In genomic region chr20:24318569-24319352, GRCh38 we compare ENCODE assay signal across 16 cellular contexts.
A peak's percentile ranks its signal among the peaks of the same experiment; 100 is the strongest.
DNase-seq lines count a peak whose midpoint lies in the region; ATAC-seq and TF ChIP-seq lines count a peak whose summit lies in the region.
"Had no signal": no experiment of that assay in that cellular context is flagged by ENCODE, and none has a peak within 500 bp of the region (broad histone marks: within the 10 kb centered on the region; RNA-seq: fewer than 3 reads in every experiment).

No MANE protein-coding gene starts in this region.

- H3K36me3 ChIP-seq in right atrium auricular region (no peaks in the 10 kb centered on the region), left ventricle myocardium inferior (no peaks in the 10 kb centered on the region)
- H3K36me3 ChIP-seq in naive thymus-derived CD4-positive, alpha-beta T cell (ENCODE audit: control insufficient read depth in 2 of 3, insufficient read depth in 3 of 3, low read length in 3 of 3), result no peaks in the 10 kb centered on the region

- no peaks in the 10 kb centered on the region for H3K36me3 Mint-ChIP-seq in T-helper 1 cell treated with Interleukin-12 subunit alpha and Interleukin-12 subunit beta and Interleukin-4 antibody, amounts not matched to agents 30 μg/mL and 1 μg/mL, for 36 hours (ENCODE audit: low read depth)
- no peaks in the 10 kb centered on the region for H3K36me3 Mint-ChIP-seq in activated naive CD8-positive, alpha-beta T cell treated with anti-CD3 and anti-CD28 coated beads, Interleukin-2, amount 50 U/mL, for 24 hours (ENCODE audit: low read depth)
- peaks cover 0 to 3% (median 0%) of the 10 kb centered on the region in 5 donors for H3K36me3 Mint-ChIP-seq in naive thymus-derived CD4-positive, alpha-beta T cell
- H3K36me3 Mint-ChIP-seq: CD4-positive, CD25-positive, alpha-beta regulatory T cell had no signal

- peak overlapping the region; percentile 29 for H3K4me3 Mint-ChIP-seq in T-helper 1 cell treated with Interleukin-12 subunit alpha and Interleukin-12 subunit beta and Interleukin-4 antibody, amounts not matched to agents 30 μg/mL and 1 μg/mL, for 36 hours
- no peak overlapping the region for H3K4me3 Mint-ChIP-seq in activated naive CD8-positive, alpha-beta T cell treated with anti-CD3 and anti-CD28 coated beads, Interleukin-2, amount 50 U/mL, for 24 hours
- peak overlapping the region in 9 of 10 donors; percentile 31 to 75 (median 49) for H3K4me3 Mint-ChIP-seq in naive thymus-derived CD4-positive, alpha-beta T cell

- H3K27ac ChIP-seq in right atrium auricular region (no peak overlapping the region), left ventricle myocardium inferior (replicated peaks) (no peak overlapping the region)
- no peak overlapping the region for H3K27ac ChIP-seq in naive thymus-derived CD4-positive, alpha-beta T cell (ENCODE audit: low read depth, low read length)

- H3K27ac Mint-ChIP-seq in T-helper 1 cell treated with Interleukin-12 subunit alpha and Interleukin-12 subunit beta and Interleukin-4 antibody, amounts not matched to agents 30 μg/mL and 1 μg/mL, for 36 hours, result no peak overlapping the region
- H3K27ac Mint-ChIP-seq in activated naive CD8-positive, alpha-beta T cell treated with anti-CD3 and anti-CD28 coated beads, Interleukin-2, amount 50 U/mL, for 24 hours, result no peak overlapping the region
- H3K27ac Mint-ChIP-seq in naive thymus-derived CD4-positive, alpha-beta T cell, result peak overlapping the region in 8 of 9 donors; percentile 26 to 84 (median 66)

- no peak overlapping the region for H3K4me3 ChIP-seq in right atrium auricular region
- no peak overlapping the region for H3K4me3 ChIP-seq in left ventricle myocardium inferior
- no peak overlapping the region for H3K4me3 ChIP-seq in naive thymus-derived CD4-positive, alpha-beta T cell (ENCODE audit: low read length)

- peak; percentile 20 for ATAC-seq in activated naive CD8-positive, alpha-beta T cell treated with anti-CD3 and anti-CD28 coated beads, Interleukin-2, amount 50 U/mL, for 24 hours
- no peak for ATAC-seq in naive thymus-derived CD4-positive, alpha-beta T cell

- CTCF ChIA-PET in naive thymus-derived CD4-positive, alpha-beta T cell (lab: Charles Lee), result no interaction called here

- intact Hi-C loops in left ventricle myocardium inferior (cut with micrococcal nuclease), result no loop called here
- intact Hi-C loops in naive thymus-derived CD4-positive, alpha-beta T cell (cut with micrococcal nuclease), result loop anchor here in 1 of 2 donors (5.0 kb wide), 1 partner anchor 69 kb away; no protein-coding TSS in a partner anchor

- POLR2A ChIA-PET in naive thymus-derived CD4-positive, alpha-beta T cell (lab: Charles Lee), result no interaction called here

- DNase-seq in T-helper 1 cell (no peak), right atrium auricular region (ENCODE audit: low spot score) (peak; percentile 16), left ventricle myocardium inferior (no peak), DMS 273 (lab: John Stamatoyannopoulos, UW; ENCODE audit: unreplicated experiment) (no peak), NCI-H82 (lab: John Stamatoyannopoulos, UW) (no peak)
- no peak for DNase-seq in activated naive CD8-positive, alpha-beta T cell treated with anti-CD3 and anti-CD28 coated beads, Interleukin-2, amount 50 U/mL, for 24 hours
- DNase-seq in naive thymus-derived CD4-positive, alpha-beta T cell, result no peak
- DNase-seq: Calu3, DMS79, NCI-H1048, NCI-H146, NCI-H2107, NCI-H446, SHP77 treated with DMSO at 0.1 percent for 48 hours had no signal

- H3K4me1 ChIP-seq in right atrium auricular region (no peaks in the 10 kb centered on the region), left ventricle myocardium inferior (no peaks in the 10 kb centered on the region)
- peaks cover 0 to 25% of the 10 kb centered on the region in 2 donors for H3K4me1 ChIP-seq in naive thymus-derived CD4-positive, alpha-beta T cell (ENCODE audit: control insufficient read depth in 2 of 2, insufficient read depth in 2 of 2, low read length in 2 of 2)

- no peaks in the 10 kb centered on the region for H3K27me3 Mint-ChIP-seq in T-helper 1 cell treated with Interleukin-12 subunit alpha and Interleukin-12 subunit beta and Interleukin-4 antibody, amounts not matched to agents 30 μg/mL and 1 μg/mL, for 36 hours (ENCODE audit: low read depth)
- no peaks in the 10 kb centered on the region for H3K27me3 Mint-ChIP-seq in activated naive CD8-positive, alpha-beta T cell treated with anti-CD3 and anti-CD28 coated beads, Interleukin-2, amount 50 U/mL, for 24 hours
- H3K27me3 Mint-ChIP-seq in naive thymus-derived CD4-positive, alpha-beta T cell, result peaks cover 0 to 3% (median 0%) of the 10 kb centered on the region in 5 donors
- H3K27me3 Mint-ChIP-seq: CD4-positive, CD25-positive, alpha-beta regulatory T cell had no signal

- H3K9me3 ChIP-seq in right atrium auricular region, result no peaks in the 10 kb centered on the region
- H3K9me3 ChIP-seq in left ventricle myocardium inferior (replicated peaks), result no peaks in the 10 kb centered on the region
- no peaks in the 10 kb centered on the region for H3K9me3 ChIP-seq in naive thymus-derived CD4-positive, alpha-beta T cell (ENCODE audit: control insufficient read depth in 2 of 3, low read length in 3 of 3)

- peaks cover 18% of the 10 kb centered on the region for H3K4me1 Mint-ChIP-seq in T-helper 1 cell treated with Interleukin-12 subunit alpha and Interleukin-12 subunit beta and Interleukin-4 antibody, amounts not matched to agents 30 μg/mL and 1 μg/mL, for 36 hours (ENCODE audit: low read depth)
- H3K4me1 Mint-ChIP-seq in activated naive CD8-positive, alpha-beta T cell treated with anti-CD3 and anti-CD28 coated beads, Interleukin-2, amount 50 U/mL, for 24 hours, result peaks cover 12% of the 10 kb centered on the region
- H3K4me1 Mint-ChIP-seq in naive thymus-derived CD4-positive, alpha-beta T cell, result peaks cover 15 to 41% (median 34%) of the 10 kb centered on the region in 7 donors

- H3K27me3 ChIP-seq in right atrium auricular region, result no peaks in the 10 kb centered on the region
- H3K27me3 ChIP-seq in left ventricle myocardium inferior (ENCODE audit: low read depth), result peaks cover 31% of the 10 kb centered on the region
- no peaks in the 10 kb centered on the region for H3K27me3 ChIP-seq in naive thymus-derived CD4-positive, alpha-beta T cell (ENCODE audit: control insufficient read depth in 2 of 2, insufficient read depth in 2 of 2, low read length in 2 of 2)

- TF ChIP-seq CTCF in right atrium auricular region (IDR thresholded peaks at IDR 0.05) (no peak), left ventricle myocardium inferior (IDR thresholded peaks at IDR 0.05; ENCODE audit: borderline replicate concordance) (no peak)

- no peaks in the 10 kb centered on the region for H3K9me3 Mint-ChIP-seq in T-helper 1 cell treated with Interleukin-12 subunit alpha and Interleukin-12 subunit beta and Interleukin-4 antibody, amounts not matched to agents 30 μg/mL and 1 μg/mL, for 36 hours
- no peaks in the 10 kb centered on the region for H3K9me3 Mint-ChIP-seq in activated naive CD8-positive, alpha-beta T cell treated with anti-CD3 and anti-CD28 coated beads, Interleukin-2, amount 50 U/mL, for 24 hours
- H3K9me3 Mint-ChIP-seq in naive thymus-derived CD4-positive, alpha-beta T cell, result peaks cover 0 to 2% (median 0%) of the 10 kb centered on the region in 11 donors

Comparison
In these comparisons a context has a peak if more than half of its experiments do, and no peak if none do; other contexts are left out.
1. H3K27ac Mint-ChIP-seq: peak in naive thymus-derived CD4-positive, alpha-beta T cell (8 of 9); none in T-helper 1 cell treated with Interleukin-12 subunit alpha and Interleukin-12 subunit beta and Interleukin-4 antibody, amounts not matched to agents 30 μg/mL and 1 μg/mL, for 36 hours (single experiment) and activated naive CD8-positive, alpha-beta T cell treated with anti-CD3 and anti-CD28 coated beads, Interleukin-2, amount 50 U/mL, for 24 hours (single experiment).